ENCODE assay signal across 8 cellular contexts in the genomic region with DNA sequence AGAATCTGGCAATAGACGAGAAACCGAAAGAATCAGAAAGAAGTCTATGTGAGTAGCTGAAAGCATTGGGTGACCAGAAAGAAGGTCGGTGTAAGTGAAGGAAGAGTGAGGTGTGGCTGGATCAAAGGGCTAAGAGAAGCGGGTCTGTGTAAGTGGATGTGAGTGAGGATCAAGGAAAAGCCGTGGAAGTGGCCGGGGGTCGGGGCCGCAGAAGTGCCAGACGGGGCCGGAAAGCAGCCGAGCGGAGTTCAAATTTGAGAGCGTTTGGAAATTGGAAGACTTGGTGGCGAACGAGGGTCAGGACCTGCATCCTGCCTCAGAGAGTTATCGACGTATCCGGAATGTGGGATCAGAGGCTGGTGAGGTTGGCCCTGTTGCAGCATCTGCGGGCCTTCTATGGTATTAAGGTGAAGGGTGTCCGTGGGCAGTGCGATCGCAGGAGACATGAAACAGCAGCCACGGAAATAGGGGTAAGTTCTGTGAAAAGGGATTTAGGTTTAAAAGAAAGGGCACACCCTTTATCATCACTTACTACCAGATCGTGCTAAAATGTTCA. TPM values are rescaled to one million over a fixed set of nuclear protein-coding genes. Genes with fewer than 3 reads are reported as not detected.
A peak's percentile ranks its signal among the peaks of the same experiment; 100 is the strongest.
DNase-seq lines count a peak whose midpoint lies in the region; ATAC-seq and TF ChIP-seq lines count a peak whose summit lies in the region.
"Not testable (repeated sequence)": the region's sequence is repeated elsewhere in the genome, so short reads cannot be mapped to it uniquely, and the experiment has no call there.

No MANE protein-coding gene starts in this region.

- H3K4me3 Mint-ChIP-seq in Caco-2 (ENCODE audit: unreplicated experiment), result peak overlapping the region; percentile 87
- peak overlapping the region; percentile 100 for H3K4me3 Mint-ChIP-seq in activated naive CD8-positive, alpha-beta T cell treated with anti-CD3 and anti-CD28 coated beads, Interleukin-2, amount 10 ng/mL, durations not matched to agents 7 days and 5 days
- peak overlapping the region; percentile 98 for H3K4me3 Mint-ChIP-seq in stimulated activated memory B cell treated with anti-CD40 and anti-IgM and Interleukin-4, amounts not matched to agents 10 μg/mL and 1 μg/mL and 100 μg/mL, for 72 hours

- DNase-seq in Caco-2, result peak; percentile 30 to 43
- DNase-seq in Peyer's patch; activated naive CD8-positive, alpha-beta T cell treated with anti-CD3 and anti-CD28 coated beads, Interleukin-2, amount 10 ng/mL, durations not matched to agents 7 days and 5 days; fibroblast of pulmonary artery (ENCODE audit: low read depth): not testable (repeated sequence)

- peaks cover 17% of the 10 kb centered on the region for H3K36me3 Mint-ChIP-seq in Caco-2 (ENCODE audit: insufficient read depth, unreplicated experiment)
- H3K36me3 Mint-ChIP-seq in activated naive CD8-positive, alpha-beta T cell treated with anti-CD3 and anti-CD28 coated beads, Interleukin-2, amount 10 ng/mL, durations not matched to agents 7 days and 5 days, result peaks cover 19% of the 10 kb centered on the region
- not testable (repeated sequence) for H3K36me3 Mint-ChIP-seq in stimulated activated memory B cell treated with anti-CD40 and anti-IgM and Interleukin-4, amounts not matched to agents 10 μg/mL and 1 μg/mL and 100 μg/mL, for 72 hours

- ATAC-seq in GM19463 (IDR thresholded peaks at IDR 0.05; ENCODE audit: unreplicated experiment), result peak; percentile 15
- ATAC-seq in HG03097 (IDR thresholded peaks at IDR 0.05; ENCODE audit: low FRiP score, unreplicated experiment), result peak; percentile 25
- peak; percentile 11 for ATAC-seq in activated naive CD8-positive, alpha-beta T cell treated with anti-CD3 and anti-CD28 coated beads, Interleukin-2, amount 10 ng/mL, durations not matched to agents 7 days and 5 days (ENCODE audit: low read depth)
- peak; percentile 8 for ATAC-seq in stimulated activated memory B cell treated with anti-CD40 and anti-IgM and Interleukin-4, amounts not matched to agents 10 μg/mL and 1 μg/mL and 100 μg/mL, for 72 hours

- peak overlapping the region; percentile 89 for H3K27ac Mint-ChIP-seq in Caco-2 (ENCODE audit: unreplicated experiment)
- peak overlapping the region; percentile 99 for H3K27ac Mint-ChIP-seq in activated naive CD8-positive, alpha-beta T cell treated with anti-CD3 and anti-CD28 coated beads, Interleukin-2, amount 10 ng/mL, durations not matched to agents 7 days and 5 days
- peak overlapping the region; percentile 85 for H3K27ac Mint-ChIP-seq in stimulated activated memory B cell treated with anti-CD40 and anti-IgM and Interleukin-4, amounts not matched to agents 10 μg/mL and 1 μg/mL and 100 μg/mL, for 72 hours

- not testable (repeated sequence) for H3K27me3 Mint-ChIP-seq in Caco-2 (ENCODE audit: insufficient read depth, unreplicated experiment); activated naive CD8-positive, alpha-beta T cell treated with anti-CD3 and anti-CD28 coated beads, Interleukin-2, amount 10 ng/mL, durations not matched to agents 7 days and 5 days; stimulated activated memory B cell treated with anti-CD40 and anti-IgM and Interleukin-4, amounts not matched to agents 10 μg/mL and 1 μg/mL and 100 μg/mL, for 72 hours

- POLR2A ChIA-PET in Caco-2 (lab: Charles Lee); activated naive CD8-positive, alpha-beta T cell treated with anti-CD3 and anti-CD28 coated beads, Interleukin-2, amount 10 ng/mL, durations not matched to agents 7 days and 5 days (lab: Charles Lee): not testable (repeated sequence)

- not testable (repeated sequence) for H3K9me3 Mint-ChIP-seq in Caco-2 (ENCODE audit: unreplicated experiment); activated naive CD8-positive, alpha-beta T cell treated with anti-CD3 and anti-CD28 coated beads, Interleukin-2, amount 10 ng/mL, durations not matched to agents 7 days and 5 days; stimulated activated memory B cell treated with anti-CD40 and anti-IgM and Interleukin-4, amounts not matched to agents 10 μg/mL and 1 μg/mL and 100 μg/mL, for 72 hours

- not testable (repeated sequence) for H3K4me1 Mint-ChIP-seq in Caco-2 (ENCODE audit: low read depth, unreplicated experiment)
- H3K4me1 Mint-ChIP-seq in activated naive CD8-positive, alpha-beta T cell treated with anti-CD3 and anti-CD28 coated beads, Interleukin-2, amount 10 ng/mL, durations not matched to agents 7 days and 5 days, result peaks cover 14% of the 10 kb centered on the region
- H3K4me1 Mint-ChIP-seq in stimulated activated memory B cell treated with anti-CD40 and anti-IgM and Interleukin-4, amounts not matched to agents 10 μg/mL and 1 μg/mL and 100 μg/mL, for 72 hours, result peaks cover 14% of the 10 kb centered on the region

- H3K36me3 ChIP-seq in Caco-2 (ENCODE audit: control insufficient read depth, insufficient read depth, low read length); Peyer's patch; mucosa of stomach (ENCODE audit: control insufficient read depth, insufficient read depth, low read length): not testable (repeated sequence)

- TF ChIP-seq CTCF in Caco-2 (IDR thresholded peaks at IDR 0.05; ENCODE audit: insufficient read depth in 1 of 2, low read depth in 1 of 2, low read length in 1 of 2, severe bottlenecking in 1 of 2, unreplicated experiment in 1 of 2); Peyer's patch (IDR thresholded peaks at IDR 0.05); fibroblast of pulmonary artery (IDR thresholded peaks at IDR 0.05; ENCODE audit: low read length, missing control alignments): not testable (repeated sequence)

- not testable (repeated sequence) for H3K9me3 ChIP-seq in Caco-2; Peyer's patch; mucosa of stomach (ENCODE audit: control insufficient read depth, low read length)

- BruUV-seq in Caco-2 (replicated peaks; lab: Mats Ljungman, UMichigan), result TSS peak; percentile 70

- peak overlapping the region in 3 of 4 donors; percentile 73 to 83 (median 78) for H3K27ac ChIP-seq in Peyer's patch

- CTCF ChIA-PET in Caco-2 (lab: Charles Lee), result not testable (repeated sequence)

- peak overlapping the region; percentile 70 for H3K9ac ChIP-seq in mucosa of stomach (ENCODE audit: low read length)

- not testable (repeated sequence) for TF ChIP-seq POLR2A in Peyer's patch (IDR thresholded peaks at IDR 0.05)

- not testable (repeated sequence) for H3K4me1 ChIP-seq in Caco-2; Peyer's patch; mucosa of stomach (ENCODE audit: control insufficient read depth, insufficient read depth, low read length)

- H3K27me3 ChIP-seq in Caco-2 (replicated peaks; ENCODE audit: control insufficient read depth, insufficient read depth, low read length); Peyer's patch; mucosa of stomach (ENCODE audit: control insufficient read depth, insufficient read depth, low read length): not testable (repeated sequence)

- H3K4me3 ChIP-seq in Caco-2 (ENCODE audit: low read depth, low read length) (peak overlapping the region; percentile 83), Peyer's patch (peak overlapping the region; percentile 48 to 71 (median 62)), fibroblast of pulmonary artery (replicated peaks; ENCODE audit: low read depth, low read length) (peak overlapping the region; percentile 73), mucosa of stomach (ENCODE audit: low read length) (peak overlapping the region; percentile 41)

- intact Hi-C loops in Caco-2 (cut with micrococcal nuclease; ENCODE audit: unreplicated experiment), result not testable (repeated sequence)

RNA-seq across cellular contexts. Expression of a gene that starts 0.6 kb away (rescaled TPM):
- 112 and 126 TPM in 2 replicates for total RNA-seq in Caco-2 (2022)
- 10 to 100 TPM in 1 of 4 donors, 1 to 10 TPM in 3; 3.2 to 22.3 (median 6.3) TPM for total RNA-seq in Peyer's patch
- 100 to 1,000 TPM in 1 of 2 experiments, 10 to 100 TPM in 1; 96.4 to 108 TPM for total RNA-seq in activated naive CD8-positive, alpha-beta T cell treated with anti-CD3 and anti-CD28 coated beads, Interleukin-2, amount 10 ng/mL, durations not matched to agents 7 days and 5 days

RNA-seq across cellular contexts. Expression of a gene that starts 22.7 kb away (rescaled TPM):
- total RNA-seq in Caco-2 (2022) (0.41 and 0.42 TPM in 2 replicates), Peyer's patch (10 to 100 TPM in 3 of 4 donors, 1 to 10 TPM in 1; 9.8 to 61.9 (median 16.6) TPM)
- 10 to 100 TPM; 41.0 to 44.6 TPM for total RNA-seq in activated naive CD8-positive, alpha-beta T cell treated with anti-CD3 and anti-CD28 coated beads, Interleukin-2, amount 10 ng/mL, durations not matched to agents 7 days and 5 days

RNA-seq across cellular contexts. Expression of a gene that starts 25.6 kb away (rescaled TPM):
- total RNA-seq in Caco-2 (2022), result 0.84 and 1.5 TPM in 2 replicates
- total RNA-seq in Peyer's patch, result 10 to 100 TPM in 1 of 4 donors, 1 to 10 TPM in 2, not detected in 1; 2.5 to 17.2 (median 3.2) TPM
- 1 to 10 TPM; 2.7 to 2.8 TPM for total RNA-seq in activated naive CD8-positive, alpha-beta T cell treated with anti-CD3 and anti-CD28 coated beads, Interleukin-2, amount 10 ng/mL, durations not matched to agents 7 days and 5 days
